In the genomic region with DNA sequence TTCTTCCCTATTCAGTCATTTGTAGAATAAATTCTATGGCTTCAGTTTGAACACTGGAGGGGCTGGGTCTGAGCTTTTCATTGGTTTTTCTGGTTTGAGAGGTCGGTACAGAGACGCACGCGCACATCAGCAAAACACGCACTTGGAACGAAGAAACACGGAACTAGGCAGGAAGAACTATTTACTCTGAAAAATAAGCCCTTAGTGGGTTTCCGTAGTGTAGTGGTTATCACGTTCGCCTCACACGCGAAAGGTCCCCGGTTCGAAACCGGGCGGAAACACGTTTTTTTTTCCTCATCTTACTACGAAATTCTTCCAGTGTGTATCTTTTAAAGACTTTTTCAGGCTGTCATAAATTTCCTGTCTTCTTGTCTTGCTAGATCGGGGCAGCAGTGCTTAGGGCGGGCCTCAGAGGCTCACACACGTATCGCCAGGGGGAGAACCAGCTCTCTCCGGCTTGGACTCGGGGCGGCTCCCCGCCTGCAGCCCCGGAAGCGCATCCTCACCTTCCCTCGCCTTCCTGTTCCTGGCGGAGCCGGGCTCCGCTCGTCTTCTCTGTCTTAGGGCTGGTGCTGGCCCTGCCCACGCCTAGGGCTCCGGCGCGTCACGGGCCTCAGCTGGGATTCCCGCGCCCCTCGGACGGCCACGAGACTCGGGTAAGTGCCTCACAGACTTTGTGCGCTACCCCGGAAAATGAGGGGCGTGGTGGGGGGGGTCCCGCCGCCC, we compare ENCODE assay signal across 1 cellular context.
TF ChIP-seq lines count a peak whose summit lies in the region.

A gene (plus strand): TSS at position 521 of the 726 bp plus-strand sequence. CDS start 6,841 bp downstream, outside the sequence.

TF ChIP-seq in K562, 482 proteins besides CTCF, POLR2A, EP300 and RAD21 (continued from another document and continues in another):
- TF ChIP-seq, protein P1, sequence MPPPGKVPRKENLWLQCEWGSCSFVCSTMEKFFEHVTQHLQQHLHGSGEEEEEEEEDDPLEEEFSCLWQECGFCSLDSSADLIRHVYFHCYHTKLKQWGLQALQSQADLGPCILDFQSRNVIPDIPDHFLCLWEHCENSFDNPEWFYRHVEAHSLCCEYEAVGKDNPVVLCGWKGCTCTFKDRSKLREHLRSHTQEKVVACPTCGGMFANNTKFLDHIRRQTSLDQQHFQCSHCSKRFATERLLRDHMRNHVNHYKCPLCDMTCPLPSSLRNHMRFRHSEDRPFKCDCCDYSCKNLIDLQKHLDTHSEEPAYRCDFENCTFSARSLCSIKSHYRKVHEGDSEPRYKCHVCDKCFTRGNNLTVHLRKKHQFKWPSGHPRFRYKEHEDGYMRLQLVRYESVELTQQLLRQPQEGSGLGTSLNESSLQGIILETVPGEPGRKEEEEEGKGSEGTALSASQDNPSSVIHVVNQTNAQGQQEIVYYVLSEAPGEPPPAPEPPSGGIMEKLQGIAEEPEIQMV (tag; conservative IDR thresholded peaks at IDR 0.05; ENCODE audit: low read depth), result no peak
- TF ChIP-seq, protein P2, sequence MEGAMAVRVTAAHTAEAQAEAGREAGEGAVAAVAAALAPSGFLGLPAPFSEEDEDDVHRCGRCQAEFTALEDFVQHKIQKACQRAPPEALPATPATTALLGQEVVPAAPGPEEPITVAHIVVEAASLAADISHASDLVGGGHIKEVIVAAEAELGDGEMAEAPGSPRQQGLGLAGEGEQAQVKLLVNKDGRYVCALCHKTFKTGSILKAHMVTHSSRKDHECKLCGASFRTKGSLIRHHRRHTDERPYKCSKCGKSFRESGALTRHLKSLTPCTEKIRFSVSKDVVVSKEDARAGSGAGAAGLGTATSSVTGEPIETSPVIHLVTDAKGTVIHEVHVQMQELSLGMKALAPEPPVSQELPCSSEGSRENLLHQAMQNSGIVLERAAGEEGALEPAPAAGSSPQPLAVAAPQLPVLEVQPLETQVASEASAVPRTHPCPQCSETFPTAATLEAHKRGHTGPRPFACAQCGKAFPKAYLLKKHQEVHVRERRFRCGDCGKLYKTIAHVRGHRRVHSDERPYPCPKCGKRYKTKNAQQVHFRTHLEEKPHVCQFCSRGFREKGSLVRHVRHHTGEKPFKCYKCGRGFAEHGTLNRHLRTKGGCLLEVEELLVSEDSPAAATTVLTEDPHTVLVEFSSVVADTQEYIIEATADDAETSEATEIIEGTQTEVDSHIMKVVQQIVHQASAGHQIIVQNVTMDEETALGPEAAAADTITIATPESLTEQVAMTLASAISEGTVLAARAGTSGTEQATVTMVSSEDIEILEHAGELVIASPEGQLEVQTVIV (CRISPR knock-in tag; IDR thresholded peaks at IDR 0.05; ENCODE audit: borderline replicate concordance), result no peak
- TF ChIP-seq TSC22D4 (tag; IDR thresholded peaks at IDR 0.05), result no peak
- no peak for TF ChIP-seq CBX8 (IDR thresholded peaks at IDR 0.05; ENCODE audit: borderline replicate concordance, extremely low read depth, low read depth, low read length, poor library complexity, severe bottlenecking)
- TF ChIP-seq, protein P3, sequence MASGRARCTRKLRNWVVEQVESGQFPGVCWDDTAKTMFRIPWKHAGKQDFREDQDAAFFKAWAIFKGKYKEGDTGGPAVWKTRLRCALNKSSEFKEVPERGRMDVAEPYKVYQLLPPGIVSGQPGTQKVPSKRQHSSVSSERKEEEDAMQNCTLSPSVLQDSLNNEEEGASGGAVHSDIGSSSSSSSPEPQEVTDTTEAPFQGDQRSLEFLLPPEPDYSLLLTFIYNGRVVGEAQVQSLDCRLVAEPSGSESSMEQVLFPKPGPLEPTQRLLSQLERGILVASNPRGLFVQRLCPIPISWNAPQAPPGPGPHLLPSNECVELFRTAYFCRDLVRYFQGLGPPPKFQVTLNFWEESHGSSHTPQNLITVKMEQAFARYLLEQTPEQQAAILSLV (tag; IDR thresholded peaks at IDR 0.05), result no peak
- TF ChIP-seq ELF1 (tag; IDR thresholded peaks at IDR 0.05), result peak; percentile 96
- TF ChIP-seq ELF2 (CRISPR knock-in tag; IDR thresholded peaks at IDR 0.05), result peak; percentile 77; the same call in 1 of the 2 replicates
- TF ChIP-seq RFX5 (IDR thresholded peaks at IDR 0.05; ENCODE audit: low read depth, low read length), result peak; percentile 74; the same call in 1 of the 2 replicates
- TF ChIP-seq ELF4 (CRISPR knock-in tag; IDR thresholded peaks at IDR 0.05), result no peak; the same call in 1 of the 2 replicates
- no peak for TF ChIP-seq RHOXF2B (CRISPR knock-in tag; conservative IDR thresholded peaks at IDR 0.05)
- peak; percentile 58 for TF ChIP-seq CXXC5 (CRISPR knock-in tag; IDR thresholded peaks at IDR 0.05)
- peak; percentile 70 for TF ChIP-seq POLR2B (IDR thresholded peaks at IDR 0.05; ENCODE audit: low read depth, partially characterized antibody)
- TF ChIP-seq CHCHD3 (CRISPR knock-in tag; IDR thresholded peaks at IDR 0.05), result no peak
- TF ChIP-seq SPI1 (IDR thresholded peaks at IDR 0.05; ENCODE audit: borderline replicate concordance, low read depth, low read length), result peak; percentile 50; the same call in 1 of the 2 replicates
- TF ChIP-seq, protein P4, sequence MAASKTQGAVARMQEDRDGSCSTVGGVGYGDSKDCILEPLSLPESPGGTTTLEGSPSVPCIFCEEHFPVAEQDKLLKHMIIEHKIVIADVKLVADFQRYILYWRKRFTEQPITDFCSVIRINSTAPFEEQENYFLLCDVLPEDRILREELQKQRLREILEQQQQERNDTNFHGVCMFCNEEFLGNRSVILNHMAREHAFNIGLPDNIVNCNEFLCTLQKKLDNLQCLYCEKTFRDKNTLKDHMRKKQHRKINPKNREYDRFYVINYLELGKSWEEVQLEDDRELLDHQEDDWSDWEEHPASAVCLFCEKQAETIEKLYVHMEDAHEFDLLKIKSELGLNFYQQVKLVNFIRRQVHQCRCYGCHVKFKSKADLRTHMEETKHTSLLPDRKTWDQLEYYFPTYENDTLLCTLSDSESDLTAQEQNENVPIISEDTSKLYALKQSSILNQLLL (CRISPR knock-in tag; IDR thresholded peaks at IDR 0.05; ENCODE audit: borderline replicate concordance), result no peak
- no peak; the same call in 1 of the 2 replicates for TF ChIP-seq GATAD2B (IDR thresholded peaks at IDR 0.05; ENCODE audit: borderline replicate concordance)
- TF ChIP-seq CBFB (CRISPR knock-in tag; IDR thresholded peaks at IDR 0.05), result 0 out of 2 replicates have a peak, but pooled peaks have one; percentile 25
- no peak; the same call in 1 of the 2 replicates for TF ChIP-seq BACH1 (tag; IDR thresholded peaks at IDR 0.05)
- peak; percentile 98 for TF ChIP-seq HLTF (IDR thresholded peaks at IDR 0.05)
- no peak for TF ChIP-seq RAD51 (IDR thresholded peaks at IDR 0.05; ENCODE audit: borderline replicate concordance, low read depth)
- TF ChIP-seq NBN (IDR thresholded peaks at IDR 0.05; ENCODE audit: low read depth), result no peak
- TF ChIP-seq SAFB (IDR thresholded peaks at IDR 0.05; ENCODE audit: borderline replicate concordance, low read depth, low read length), result no peak
- TF ChIP-seq POLR3A (IDR thresholded peaks at IDR 0.05; ENCODE audit: borderline replicate concordance, extremely low read depth, insufficient read depth, insufficient read length), result peak; percentile 81
- no peak for TF ChIP-seq CEBPB (tag; IDR thresholded peaks at IDR 0.05)
- TF ChIP-seq L3MBTL2 (IDR thresholded peaks at IDR 0.05), result peak; percentile 48; the same call in 1 of the 2 replicates
- TF ChIP-seq KDM4B (IDR thresholded peaks at IDR 0.05; ENCODE audit: borderline replicate concordance in 2 of 2, low read depth in 1 of 2), result peak in 1 of 2 experiments; percentile 85; a peak in 1 of 4 replicates
- no peak for TF ChIP-seq ZNF584 (CRISPR knock-in tag; IDR thresholded peaks at IDR 0.05; ENCODE audit: low read depth)
- TF ChIP-seq, protein P5, sequence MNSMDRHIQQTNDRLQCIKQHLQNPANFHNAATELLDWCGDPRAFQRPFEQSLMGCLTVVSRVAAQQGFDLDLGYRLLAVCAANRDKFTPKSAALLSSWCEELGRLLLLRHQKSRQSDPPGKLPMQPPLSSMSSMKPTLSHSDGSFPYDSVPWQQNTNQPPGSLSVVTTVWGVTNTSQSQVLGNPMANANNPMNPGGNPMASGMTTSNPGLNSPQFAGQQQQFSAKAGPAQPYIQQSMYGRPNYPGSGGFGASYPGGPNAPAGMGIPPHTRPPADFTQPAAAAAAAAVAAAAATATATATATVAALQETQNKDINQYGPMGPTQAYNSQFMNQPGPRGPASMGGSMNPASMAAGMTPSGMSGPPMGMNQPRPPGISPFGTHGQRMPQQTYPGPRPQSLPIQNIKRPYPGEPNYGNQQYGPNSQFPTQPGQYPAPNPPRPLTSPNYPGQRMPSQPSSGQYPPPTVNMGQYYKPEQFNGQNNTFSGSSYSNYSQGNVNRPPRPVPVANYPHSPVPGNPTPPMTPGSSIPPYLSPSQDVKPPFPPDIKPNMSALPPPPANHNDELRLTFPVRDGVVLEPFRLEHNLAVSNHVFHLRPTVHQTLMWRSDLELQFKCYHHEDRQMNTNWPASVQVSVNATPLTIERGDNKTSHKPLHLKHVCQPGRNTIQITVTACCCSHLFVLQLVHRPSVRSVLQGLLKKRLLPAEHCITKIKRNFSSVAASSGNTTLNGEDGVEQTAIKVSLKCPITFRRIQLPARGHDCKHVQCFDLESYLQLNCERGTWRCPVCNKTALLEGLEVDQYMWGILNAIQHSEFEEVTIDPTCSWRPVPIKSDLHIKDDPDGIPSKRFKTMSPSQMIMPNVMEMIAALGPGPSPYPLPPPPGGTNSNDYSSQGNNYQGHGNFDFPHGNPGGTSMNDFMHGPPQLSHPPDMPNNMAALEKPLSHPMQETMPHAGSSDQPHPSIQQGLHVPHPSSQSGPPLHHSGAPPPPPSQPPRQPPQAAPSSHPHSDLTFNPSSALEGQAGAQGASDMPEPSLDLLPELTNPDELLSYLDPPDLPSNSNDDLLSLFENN (IDR thresholded peaks at IDR 0.05; ENCODE audit: low read depth in 2 of 2, low read length in 2 of 2), result no peak; a peak in 1 of 4 replicates
- TF ChIP-seq SP1 (CRISPR knock-in tag; IDR thresholded peaks at IDR 0.05), result peak; percentile 78; the same call in 1 of the 2 replicates
- TF ChIP-seq, protein P6, sequence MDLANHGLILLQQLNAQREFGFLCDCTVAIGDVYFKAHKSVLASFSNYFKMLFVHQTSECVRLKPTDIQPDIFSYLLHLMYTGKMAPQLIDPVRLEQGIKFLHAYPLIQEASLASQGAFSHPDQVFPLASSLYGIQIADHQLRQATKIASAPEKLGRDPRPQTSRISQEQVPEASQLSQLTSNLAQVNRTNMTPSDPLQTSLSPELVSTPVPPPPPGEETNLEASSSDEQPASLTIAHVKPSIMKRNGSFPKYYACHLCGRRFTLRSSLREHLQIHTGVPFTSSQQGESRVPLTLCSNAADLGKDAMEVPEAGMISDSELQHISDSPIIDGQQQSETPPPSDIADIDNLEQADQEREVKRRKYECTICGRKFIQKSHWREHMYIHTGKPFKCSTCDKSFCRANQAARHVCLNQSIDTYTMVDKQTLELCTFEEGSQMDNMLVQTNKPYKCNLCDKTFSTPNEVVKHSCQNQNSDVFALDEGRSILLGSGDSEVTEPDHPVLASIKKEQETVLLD (IDR thresholded peaks at IDR 0.05), result peak; percentile 18; the same call in 1 of the 2 replicates
- TF ChIP-seq, protein P7, sequence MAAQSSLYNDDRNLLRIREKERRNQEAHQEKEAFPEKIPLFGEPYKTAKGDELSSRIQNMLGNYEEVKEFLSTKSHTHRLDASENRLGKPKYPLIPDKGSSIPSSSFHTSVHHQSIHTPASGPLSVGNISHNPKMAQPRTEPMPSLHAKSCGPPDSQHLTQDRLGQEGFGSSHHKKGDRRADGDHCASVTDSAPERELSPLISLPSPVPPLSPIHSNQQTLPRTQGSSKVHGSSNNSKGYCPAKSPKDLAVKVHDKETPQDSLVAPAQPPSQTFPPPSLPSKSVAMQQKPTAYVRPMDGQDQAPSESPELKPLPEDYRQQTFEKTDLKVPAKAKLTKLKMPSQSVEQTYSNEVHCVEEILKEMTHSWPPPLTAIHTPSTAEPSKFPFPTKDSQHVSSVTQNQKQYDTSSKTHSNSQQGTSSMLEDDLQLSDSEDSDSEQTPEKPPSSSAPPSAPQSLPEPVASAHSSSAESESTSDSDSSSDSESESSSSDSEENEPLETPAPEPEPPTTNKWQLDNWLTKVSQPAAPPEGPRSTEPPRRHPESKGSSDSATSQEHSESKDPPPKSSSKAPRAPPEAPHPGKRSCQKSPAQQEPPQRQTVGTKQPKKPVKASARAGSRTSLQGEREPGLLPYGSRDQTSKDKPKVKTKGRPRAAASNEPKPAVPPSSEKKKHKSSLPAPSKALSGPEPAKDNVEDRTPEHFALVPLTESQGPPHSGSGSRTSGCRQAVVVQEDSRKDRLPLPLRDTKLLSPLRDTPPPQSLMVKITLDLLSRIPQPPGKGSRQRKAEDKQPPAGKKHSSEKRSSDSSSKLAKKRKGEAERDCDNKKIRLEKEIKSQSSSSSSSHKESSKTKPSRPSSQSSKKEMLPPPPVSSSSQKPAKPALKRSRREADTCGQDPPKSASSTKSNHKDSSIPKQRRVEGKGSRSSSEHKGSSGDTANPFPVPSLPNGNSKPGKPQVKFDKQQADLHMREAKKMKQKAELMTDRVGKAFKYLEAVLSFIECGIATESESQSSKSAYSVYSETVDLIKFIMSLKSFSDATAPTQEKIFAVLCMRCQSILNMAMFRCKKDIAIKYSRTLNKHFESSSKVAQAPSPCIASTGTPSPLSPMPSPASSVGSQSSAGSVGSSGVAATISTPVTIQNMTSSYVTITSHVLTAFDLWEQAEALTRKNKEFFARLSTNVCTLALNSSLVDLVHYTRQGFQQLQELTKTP (IDR thresholded peaks at IDR 0.05; ENCODE audit: low read depth in 1 of 2, partially characterized antibody in 2 of 2), result peak; percentile 69 to 81
- TF ChIP-seq RUNX1 (IDR thresholded peaks at IDR 0.05; ENCODE audit: low read depth), result no peak
- TF ChIP-seq ZEB2 (IDR thresholded peaks at IDR 0.05), result peak; percentile 71; the same call in 1 of the 2 replicates
- no peak for TF ChIP-seq ZNF717 (CRISPR knock-in tag; IDR thresholded peaks at IDR 0.05)
- TF ChIP-seq ZNF695 (CRISPR knock-in tag; IDR thresholded peaks at IDR 0.05), result no peak
- 0 out of 2 replicates have a peak, but pooled peaks have one; percentile 53 for TF ChIP-seq PTBP1 (IDR thresholded peaks at IDR 0.05; ENCODE audit: low read depth, low read length)
- TF ChIP-seq SETDB1 (IDR thresholded peaks at IDR 0.05; ENCODE audit: low read length), result no peak
- TF ChIP-seq KDM2B (CRISPR knock-in tag; IDR thresholded peaks at IDR 0.05), result no peak
- TF ChIP-seq, protein P8, sequence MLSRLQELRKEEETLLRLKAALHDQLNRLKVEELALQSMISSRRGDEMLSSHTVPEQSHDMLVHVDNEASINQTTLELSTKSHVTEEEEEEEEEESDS (CRISPR knock-in tag; IDR thresholded peaks at IDR 0.05), result no peak
- TF ChIP-seq RBBP5 (IDR thresholded peaks at IDR 0.05; ENCODE audit: borderline replicate concordance, insufficient read depth, low read length, poor library complexity, severe bottlenecking), result peak; percentile 70
- TF ChIP-seq, protein P9, sequence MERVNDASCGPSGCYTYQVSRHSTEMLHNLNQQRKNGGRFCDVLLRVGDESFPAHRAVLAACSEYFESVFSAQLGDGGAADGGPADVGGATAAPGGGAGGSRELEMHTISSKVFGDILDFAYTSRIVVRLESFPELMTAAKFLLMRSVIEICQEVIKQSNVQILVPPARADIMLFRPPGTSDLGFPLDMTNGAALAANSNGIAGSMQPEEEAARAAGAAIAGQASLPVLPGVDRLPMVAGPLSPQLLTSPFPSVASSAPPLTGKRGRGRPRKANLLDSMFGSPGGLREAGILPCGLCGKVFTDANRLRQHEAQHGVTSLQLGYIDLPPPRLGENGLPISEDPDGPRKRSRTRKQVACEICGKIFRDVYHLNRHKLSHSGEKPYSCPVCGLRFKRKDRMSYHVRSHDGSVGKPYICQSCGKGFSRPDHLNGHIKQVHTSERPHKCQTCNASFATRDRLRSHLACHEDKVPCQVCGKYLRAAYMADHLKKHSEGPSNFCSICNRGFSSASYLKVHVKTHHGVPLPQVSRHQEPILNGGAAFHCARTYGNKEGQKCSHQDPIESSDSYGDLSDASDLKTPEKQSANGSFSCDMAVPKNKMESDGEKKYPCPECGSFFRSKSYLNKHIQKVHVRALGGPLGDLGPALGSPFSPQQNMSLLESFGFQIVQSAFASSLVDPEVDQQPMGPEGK (CRISPR knock-in tag; IDR thresholded peaks at IDR 0.05; ENCODE audit: borderline replicate concordance), result no peak
- TF ChIP-seq ZNF134 (CRISPR knock-in tag; conservative IDR thresholded peaks at IDR 0.05), result 0 out of 2 replicates have a peak, but pooled peaks have one; percentile 24
- no peak; the same call in 1 of the 2 replicates for TF ChIP-seq ZFP1 (CRISPR knock-in tag; IDR thresholded peaks at IDR 0.05)
